1 cellular context compared by ENCODE assay signal in the genomic region with DNA sequence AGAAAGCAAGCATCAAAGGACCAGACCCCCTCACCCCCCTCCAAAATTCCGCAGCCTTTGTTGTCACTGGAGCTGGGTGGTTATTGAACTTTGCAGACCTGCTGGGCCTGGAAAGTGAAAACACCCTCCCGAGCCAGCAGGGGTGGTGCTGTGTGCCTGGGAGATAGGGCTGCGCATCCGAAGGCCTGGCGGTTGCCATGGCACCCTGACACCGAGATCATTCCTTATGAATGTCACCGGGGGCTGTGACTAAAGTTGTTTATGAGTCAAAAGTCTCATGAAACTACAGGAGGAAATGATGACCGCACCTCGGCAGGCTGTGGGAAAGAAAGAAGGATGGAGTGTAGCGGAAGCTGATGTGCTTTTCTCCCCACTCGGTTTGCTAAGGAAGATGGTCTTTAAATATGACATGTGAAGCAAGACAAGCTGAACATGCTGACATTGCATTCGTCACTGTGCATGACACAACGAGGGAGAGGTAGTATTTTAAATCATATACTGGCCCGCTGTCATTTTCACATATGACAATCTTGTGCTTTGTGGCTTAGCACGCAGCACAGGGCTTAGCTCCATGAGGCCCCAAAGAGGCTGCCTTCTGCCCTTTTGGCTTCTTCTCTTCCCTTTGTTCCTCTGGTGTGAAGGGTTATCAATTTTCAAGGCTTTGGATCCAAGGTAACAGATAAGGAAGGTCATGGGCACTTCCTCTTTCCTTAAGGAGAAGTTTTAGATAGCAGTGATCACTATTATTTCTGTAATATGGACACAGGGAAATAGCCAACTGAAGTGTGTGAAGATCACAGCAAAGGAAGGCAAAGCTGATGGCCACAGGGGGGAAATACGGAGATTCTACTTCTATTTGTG.
TF ChIP-seq lines count a peak whose summit lies in the region.

No MANE protein-coding gene starts in this region.

TF ChIP-seq in GM12878, 131 proteins besides CTCF, POLR2A, EP300 and RAD21 (continued from another document):
- TF ChIP-seq, protein P1, sequence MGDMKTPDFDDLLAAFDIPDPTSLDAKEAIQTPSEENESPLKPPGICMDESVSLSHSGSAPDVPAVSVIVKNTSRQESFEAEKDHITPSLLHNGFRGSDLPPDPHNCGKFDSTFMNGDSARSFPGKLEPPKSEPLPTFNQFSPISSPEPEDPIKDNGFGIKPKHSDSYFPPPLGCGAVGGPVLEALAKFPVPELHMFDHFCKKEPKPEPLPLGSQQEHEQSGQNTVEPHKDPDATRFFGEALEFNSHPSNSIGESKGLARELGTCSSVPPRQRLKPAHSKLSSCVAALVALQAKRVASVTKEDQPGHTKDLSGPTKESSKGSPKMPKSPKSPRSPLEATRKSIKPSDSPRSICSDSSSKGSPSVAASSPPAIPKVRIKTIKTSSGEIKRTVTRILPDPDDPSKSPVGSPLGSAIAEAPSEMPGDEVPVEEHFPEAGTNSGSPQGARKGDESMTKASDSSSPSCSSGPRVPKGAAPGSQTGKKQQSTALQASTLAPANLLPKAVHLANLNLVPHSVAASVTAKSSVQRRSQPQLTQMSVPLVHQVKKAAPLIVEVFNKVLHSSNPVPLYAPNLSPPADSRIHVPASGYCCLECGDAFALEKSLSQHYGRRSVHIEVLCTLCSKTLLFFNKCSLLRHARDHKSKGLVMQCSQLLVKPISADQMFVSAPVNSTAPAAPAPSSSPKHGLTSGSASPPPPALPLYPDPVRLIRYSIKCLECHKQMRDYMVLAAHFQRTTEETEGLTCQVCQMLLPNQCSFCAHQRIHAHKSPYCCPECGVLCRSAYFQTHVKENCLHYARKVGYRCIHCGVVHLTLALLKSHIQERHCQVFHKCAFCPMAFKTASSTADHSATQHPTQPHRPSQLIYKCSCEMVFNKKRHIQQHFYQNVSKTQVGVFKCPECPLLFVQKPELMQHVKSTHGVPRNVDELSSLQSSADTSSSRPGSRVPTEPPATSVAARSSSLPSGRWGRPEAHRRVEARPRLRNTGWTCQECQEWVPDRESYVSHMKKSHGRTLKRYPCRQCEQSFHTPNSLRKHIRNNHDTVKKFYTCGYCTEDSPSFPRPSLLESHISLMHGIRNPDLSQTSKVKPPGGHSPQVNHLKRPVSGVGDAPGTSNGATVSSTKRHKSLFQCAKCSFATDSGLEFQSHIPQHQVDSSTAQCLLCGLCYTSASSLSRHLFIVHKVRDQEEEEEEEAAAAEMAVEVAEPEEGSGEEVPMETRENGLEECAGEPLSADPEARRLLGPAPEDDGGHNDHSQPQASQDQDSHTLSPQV (IDR thresholded peaks at IDR 0.05), result no peak
- TF ChIP-seq JUND (IDR thresholded peaks at IDR 0.05; ENCODE audit: low read depth, low read length) (no peak), ZZZ3 (IDR thresholded peaks at IDR 0.05; ENCODE audit: control insufficient read depth, insufficient read length, low read depth) (no peak), RBBP5 (conservative IDR thresholded peaks at IDR 0.05) (no peak), EGR1 (IDR thresholded peaks at IDR 0.05; ENCODE audit: borderline replicate concordance in 1 of 2, low read depth in 2 of 2, low read length in 2 of 2) (no peak), BRCA1 (IDR thresholded peaks at IDR 0.05; ENCODE audit: low read depth, low read length) (no peak), BACH1 (IDR thresholded peaks at IDR 0.05; ENCODE audit: borderline replicate concordance) (no peak), NFIC (IDR thresholded peaks at IDR 0.05; ENCODE audit: low read depth, low read length) (no peak), TCF12 (IDR thresholded peaks at IDR 0.05; ENCODE audit: low read depth, low read length) (no peak)
